In genomic region chr19:15584541-15585115, GRCh38 we compare ENCODE assay signal across 8 cellular contexts. TPM values are rescaled to one million over a fixed set of nuclear protein-coding genes. Genes with fewer than 3 reads are reported as not detected.
A peak's percentile ranks its signal among the peaks of the same experiment; 100 is the strongest.
DNase-seq lines count a peak whose midpoint lies in the region; ATAC-seq and TF ChIP-seq lines count a peak whose summit lies in the region.

No MANE protein-coding gene starts in this region.

- in situ Hi-C loops in GM23248 (cut with MboI): no loop called here

- no peak overlapping the region for H3K9ac ChIP-seq in GM23248
- H3K9ac ChIP-seq in NT2/D1 (ENCODE audit: insufficient read length, low read depth): peak overlapping the region; percentile 52

- ATAC-seq in HG03442 (IDR thresholded peaks at IDR 0.05; ENCODE audit: unreplicated experiment): no peak

- H3K4me1 Mint-ChIP-seq in endothelial cell (ENCODE audit: unreplicated experiment): no peaks in the 10 kb centered on the region

- WGBS in GM23248 (ENCODE audit: low coverage in 1 of 2, low lambda C conversion rate in 2 of 2, missing lambda C conversion rate in 2 of 2), 2 experiments: 16 to 18% methylated on average over 20 to 26 of the region's 35 CpGs

- H3K27ac ChIP-seq in GM23248: no peak overlapping the region

- H3F3A ChIP-seq in GM23248 (ENCODE audit: insufficient read depth): no peaks in the 10 kb centered on the region

- peaks cover 10% of the 10 kb centered on the region for H3K36me3 Mint-ChIP-seq in endothelial cell (ENCODE audit: low read depth, unreplicated experiment)

- peaks cover 27% of the 10 kb centered on the region for H3K9me3 Mint-ChIP-seq in endothelial cell (ENCODE audit: unreplicated experiment)

- H3K79me2 ChIP-seq in GM23248 (ENCODE audit: insufficient read depth): no peaks in the 10 kb centered on the region

- no peak overlapping the region for H3K4me3 Mint-ChIP-seq in endothelial cell (ENCODE audit: unreplicated experiment)

- H3K27me3 Mint-ChIP-seq in endothelial cell (ENCODE audit: unreplicated experiment): peaks cover 5% of the 10 kb centered on the region

- H3K9me3 ChIP-seq in GM23248 (ENCODE audit: low read depth) (no peaks in the 10 kb centered on the region), NT2/D1 (ENCODE audit: insufficient read depth, low read length) (no peaks in the 10 kb centered on the region)

- DNase-seq in AG08395 (ENCODE audit: low spot score) (peak; percentile 69), GM23248 (peak; percentile 69), NT2/D1 (ENCODE audit: low read depth, low spot score) (peak; percentile 77), endothelial cell (ENCODE audit: low spot score) (peak; percentile 46), mucosa of gallbladder (ENCODE audit: low spot score) (peak; percentile 79)
- DNase-seq in activated CD8-positive, alpha-beta memory T cell treated with anti-CD3 and anti-CD28 coated beads, Interleukin-2, amount 50 U/mL, for 1 hour (ENCODE audit: extremely low read depth): peak; percentile 58
- peak; percentile 67 to 77 for DNase-seq in stimulated activated CD8-positive, alpha-beta memory T cell treated with anti-CD3 and anti-CD28 coated beads, Interleukin-7, amount 100 ng/mL, for 1 hour (ENCODE audit: low read depth in 2 of 2)

- H3K36me3 ChIP-seq in GM23248 (ENCODE audit: low read depth) (no peaks in the 10 kb centered on the region), NT2/D1 (ENCODE audit: insufficient read depth, insufficient read length, low read length) (no peaks in the 10 kb centered on the region)

- no peaks in the 10 kb centered on the region for H3K9me2 ChIP-seq in GM23248 (ENCODE audit: insufficient read depth)

- no peak overlapping the region for H3K27ac Mint-ChIP-seq in endothelial cell (ENCODE audit: unreplicated experiment)

- H3K4me3 ChIP-seq in GM23248: no peak overlapping the region
- peak overlapping the region; percentile 29 for H3K4me3 ChIP-seq in NT2/D1 (ENCODE audit: insufficient read length, low read depth)

- peaks cover 7% of the 10 kb centered on the region for H3K27me3 ChIP-seq in GM23248 (replicated peaks; ENCODE audit: insufficient read depth)
- peaks cover 4% of the 10 kb centered on the region for H3K27me3 ChIP-seq in NT2/D1 (ENCODE audit: insufficient read depth, insufficient read length)

- H3K4me2 ChIP-seq in GM23248 (ENCODE audit: unreplicated experiment): peak overlapping the region; percentile 28

- TF ChIP-seq CTCF in endothelial cell (IDR thresholded peaks at IDR 0.05; ENCODE audit: unreplicated experiment): peak; percentile 58

- H2AFZ ChIP-seq in GM23248: no peak overlapping the region

- H4K20me1 ChIP-seq in GM23248 (ENCODE audit: insufficient read depth): no peaks in the 10 kb centered on the region

- H3K4me1 ChIP-seq in GM23248 (ENCODE audit: insufficient read depth) (no peaks in the 10 kb centered on the region), NT2/D1 (ENCODE audit: insufficient read depth, insufficient read length) (no peaks in the 10 kb centered on the region)

RNA-seq across cellular contexts. Expression of gene CYP4F8, which starts 30.4 kb away (rescaled TPM):
- not detected in 2 replicates for total RNA-seq in GM23248 (2014; rRNA removed; shearing (Covaris generic))
- polyA plus RNA-seq in GM23248 (2016; fragmentation: Nextera tagmentation; extraction: Ambion mirVana): not detected in 2 replicates
- total RNA-seq in endothelial cell (ENCODE audit: unreplicated experiment) (not detected), mucosa of gallbladder (2.0 TPM)

RNA-seq across cellular contexts. Expression of gene CYP4F3, which starts 56.1 kb away (rescaled TPM):
- total RNA-seq in GM23248 (2014; rRNA removed; shearing (Covaris generic)): not detected in 2 replicates
- not detected in 2 replicates for polyA plus RNA-seq in GM23248 (2016; fragmentation: Nextera tagmentation; extraction: Ambion mirVana)
- not detected for total RNA-seq in endothelial cell (ENCODE audit: unreplicated experiment)
- 92.8 TPM for total RNA-seq in mucosa of gallbladder

Comparison
In these comparisons a context has a peak if more than half of its experiments do, and no peak if none do; other contexts are left out.
1. RNA of gene CYP4F3, which starts 56.1 kb away (total RNA-seq): 92.8 TPM in mucosa of gallbladder (single experiment); not detected in GM23248 and not detected in endothelial cell (single experiment); every median in the first group is over 10 times any median in the second.
2. Peak in every context shown above with its lines, with median percentiles within 50 percentile points of each other: DNase-seq.